Comparison of ENCODE assay signal across 30 cellular contexts in genomic region chr13:58979851-58980250, GRCh38.
"Had no signal": no experiment of that assay in that cellular context is flagged by ENCODE, and none has a peak within 500 bp of the region (broad histone marks: within the 10 kb centered on the region; RNA-seq: fewer than 3 reads in every experiment).

No MANE protein-coding gene starts in this region.

- DNase-seq: activated CD4-positive, alpha-beta memory T cell treated with anti-CD3 and anti-CD28 coated beads for 36 hours; activated CD4-positive, alpha-beta T cell treated with anti-CD3 and anti-CD28 coated beads for 36 hours; activated CD4-positive, alpha-beta T cell treated with anti-CD3 and anti-CD28 coated beads, Interleukin-2, amount 10 ng/mL, durations not matched to agents 24 days and 14 days; activated CD4-positive, CD25-positive, alpha-beta regulatory T cell; activated CD4-positive, CD25-positive, alpha-beta regulatory T cell treated with anti-CD3 and anti-CD28 coated beads, Interleukin-2, amount 50 U/mL, for 72 hours; activated CD8-positive, alpha-beta memory T cell treated with anti-CD3 and anti-CD28 coated beads, Interleukin-2, amount 10 ng/mL, durations not matched to agents 7 days and 5 days; activated CD8-positive, alpha-beta memory T cell treated with anti-CD3 and anti-CD28 coated beads, Interleukin-2, amount 50 U/mL, for 4 hours; activated CD8-positive, alpha-beta T cell treated with anti-CD3 and anti-CD28 coated beads, Interleukin-2, amount 10 ng/mL, durations not matched to agents 7 days and 5 days; activated effector memory CD4-positive, alpha-beta T cell treated with anti-CD3 and anti-CD28 coated beads, Interleukin-2, amount 50 U/mL, for 16 hours; activated naive CD4-positive, alpha-beta T cell treated with anti-CD3 and anti-CD28 coated beads for 36 hours; activated naive CD8-positive, alpha-beta T cell treated with anti-CD3 and anti-CD28 coated beads for 36 hours; activated naive CD8-positive, alpha-beta T cell treated with anti-CD3 and anti-CD28 coated beads, Interleukin-2, amount 50 U/mL, for 24 hours; activated T-cell treated with anti-CD3 and anti-CD28 coated beads, Interleukin-2, amount 50 U/mL, for 1 hour; activated T-cell treated with anti-CD3 and anti-CD28 coated beads, Interleukin-2, amount 50 U/mL, for 48 hours; adrenal gland; central memory CD4-positive, alpha-beta T cell; cerebellar nuclear complex; colonic mucosa; dorsolateral prefrontal cortex; effector memory CD8-positive, alpha-beta T cell; erythroblast; foreskin melanocyte; heart right ventricle; T-helper 2 cell had no signal

- H3K36me3 ChIP-seq: adrenal gland, ascending aorta, breast epithelium, cardiac muscle cell, colonic mucosa, esophagus muscularis mucosa, gastroesophageal sphincter, heart right ventricle had no signal

- H3K79me2 ChIP-seq: hepatocyte had no signal

- H3K4me1 ChIP-seq: adrenal gland, ascending aorta, breast epithelium, colonic mucosa, esophagus muscularis mucosa, gastroesophageal sphincter, heart right ventricle had no signal

- H3K4me3 ChIP-seq: adrenal gland, ascending aorta, breast epithelium, cardiac muscle cell, colonic mucosa, dorsolateral prefrontal cortex, esophagus muscularis mucosa, gastroesophageal sphincter, heart right ventricle, hepatocyte had no signal

- H3K27me3 ChIP-seq: adrenal gland, ascending aorta, breast epithelium, cardiac muscle cell, colonic mucosa, dorsolateral prefrontal cortex, esophagus muscularis mucosa, gastroesophageal sphincter, heart right ventricle, hepatocyte had no signal

- ATAC-seq: activated CD4-positive, alpha-beta T cell treated with anti-CD3 and anti-CD28 coated beads for 36 hours; activated CD8-positive, alpha-beta memory T cell treated with anti-CD3 and anti-CD28 coated beads, Interleukin-2, amount 10 ng/mL, durations not matched to agents 7 days and 5 days; activated CD8-positive, alpha-beta T cell treated with anti-CD3 and anti-CD28 coated beads, Interleukin-2, amount 10 ng/mL, durations not matched to agents 7 days and 5 days; activated naive CD8-positive, alpha-beta T cell treated with anti-CD3 and anti-CD28 coated beads, Interleukin-2, amount 50 U/mL, for 24 hours; effector memory CD8-positive, alpha-beta T cell; gastroesophageal sphincter; heart right ventricle had no signal

- H3K9me3 ChIP-seq: adrenal gland, ascending aorta, colonic mucosa, esophagus muscularis mucosa had no signal

- H2AFZ ChIP-seq: hepatocyte had no signal

- H3K27ac ChIP-seq: adrenal gland, ascending aorta, breast epithelium, cardiac muscle cell, colonic mucosa, dorsolateral prefrontal cortex, esophagus muscularis mucosa, gastroesophageal sphincter, heart right ventricle, hepatocyte had no signal

- H3K4me2 ChIP-seq: hepatocyte had no signal
